ENCODE assay signal across 20 cellular contexts in the genomic region with DNA sequence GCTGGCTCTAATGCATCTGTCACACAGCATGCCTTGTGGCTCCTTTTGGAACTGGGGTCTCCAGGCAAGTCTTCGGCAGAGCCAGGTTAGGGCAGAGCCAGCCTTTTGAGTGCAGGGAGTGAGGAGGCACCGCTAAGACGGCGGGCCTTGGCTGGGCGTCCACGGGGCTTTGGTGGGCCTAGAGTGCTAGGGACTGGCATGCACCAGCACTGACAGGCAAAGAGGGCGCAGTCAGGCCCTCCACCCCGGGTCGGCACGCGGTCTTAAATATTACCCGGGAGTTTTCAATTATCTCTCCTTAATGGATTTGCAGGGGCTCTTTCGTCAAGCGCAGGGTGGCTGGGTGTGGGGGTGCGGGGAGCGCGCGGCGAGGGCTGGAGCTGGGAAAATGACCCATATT.
"Had no signal": no experiment of that assay in that cellular context is flagged by ENCODE, and none has a peak within 500 bp of the region (broad histone marks: within the 10 kb centered on the region; RNA-seq: fewer than 3 reads in every experiment).

No MANE protein-coding gene starts in this region.

- FAIRE-seq: urothelium cell line had no signal

- DNase-seq: stimulated activated CD4-positive, alpha-beta T cell treated with anti-CD3 and anti-CD28 coated beads, Interleukin-2, amount 100 ng/mL, for 48 hours; stimulated activated CD4-positive, alpha-beta T cell treated with anti-CD3 and anti-CD28 coated beads, Interleukin-4, amount 100 ng/mL, for 1 hour; stimulated activated CD4-positive, alpha-beta T cell treated with anti-CD3 and anti-CD28 coated beads, Interleukin-4, amount 100 ng/mL, for 24 hours; stimulated activated CD4-positive, alpha-beta T cell treated with anti-CD3 and anti-CD28 coated beads, Interleukin-4, amount 100 ng/mL, for 4 hours; stimulated activated CD8-positive, alpha-beta memory T cell treated with anti-CD3 and anti-CD28 coated beads, Interleukin-4, amount 100 ng/mL, for 48 hours; stimulated activated naive B cell treated with anti-CD40 and anti-IgM and Interleukin-4, amounts not matched to agents 10 μg/mL and 1 μg/mL and 100 μg/mL, for 72 hours; stimulated activated naive CD4-positive, alpha-beta T cell; stimulated activated naive CD4-positive, alpha-beta T cell treated with Interleukin-2 at 50 U/mL for 16 hours; stimulated activated naive CD8-positive, alpha-beta T cell treated with anti-CD3 and anti-CD28 coated beads, Interleukin-15, amount 100 ng/mL, for 72 hours; stimulated activated naive CD8-positive, alpha-beta T cell treated with anti-CD3 and anti-CD28 coated beads, Interleukin-15, Interleukin-2, amounts not matched to agents 100 U/mL and 50 U/mL, for 24 hours; stomach; substantia nigra; testis; thyroid gland; tibial artery; transverse colon; trophoblast cell; upper lobe of right lung; uterus had no signal
